Comparison of ENCODE assay signal across 9 cellular contexts in the genomic region with DNA sequence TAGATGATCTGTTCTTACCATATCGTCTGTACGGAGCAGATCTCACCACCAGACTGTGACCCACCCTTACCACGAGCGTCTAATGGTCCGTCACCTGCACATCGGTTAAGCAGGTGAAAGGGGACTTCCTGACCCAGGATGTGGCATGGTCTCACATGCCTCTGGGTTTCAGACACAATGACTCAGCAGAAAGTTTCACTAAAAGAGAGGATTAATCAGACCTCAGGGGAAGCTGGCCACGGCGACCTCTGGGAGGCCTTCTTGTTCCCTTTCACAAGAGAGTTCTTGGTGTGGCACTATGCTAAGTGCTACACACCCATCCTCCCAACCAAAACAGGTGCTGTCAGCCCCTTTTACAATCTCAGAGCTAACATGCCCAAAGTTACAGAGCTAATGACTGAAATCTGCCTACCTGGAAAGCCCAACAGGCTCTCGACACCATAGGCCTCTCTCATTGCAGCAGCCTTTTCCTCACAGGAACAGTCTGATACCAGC. TPM values are rescaled to one million over a fixed set of nuclear protein-coding genes. Genes with fewer than 3 reads are reported as not detected.
A peak's percentile ranks its signal among the peaks of the same experiment; 100 is the strongest.
DNase-seq lines count a peak whose midpoint lies in the region; ATAC-seq and TF ChIP-seq lines count a peak whose summit lies in the region.
"Had no signal": no experiment of that assay in that cellular context is flagged by ENCODE, and none has a peak within 500 bp of the region (broad histone marks: within the 10 kb centered on the region; RNA-seq: fewer than 3 reads in every experiment).

No MANE protein-coding gene starts in this region.

- TF ChIP-seq CTCF in GM13977 (IDR thresholded peaks at IDR 0.05; ENCODE audit: extremely low read depth, insufficient read depth, missing control alignments) (peak; percentile 29), KMS-11 (conservative IDR thresholded peaks at IDR 0.05; ENCODE audit: low read depth, low read length) (no peak), retinal pigment epithelial cell (conservative IDR thresholded peaks at IDR 0.05; ENCODE audit: low read depth, low read length) (no peak)

- no peaks in the 10 kb centered on the region for H4K20me1 ChIP-seq in KMS-11 (ENCODE audit: insufficient read depth)

- H3K79me2 ChIP-seq in KMS-11 (ENCODE audit: insufficient read depth, low read depth), result no peaks in the 10 kb centered on the region

- H3K27ac ChIP-seq in KMS-11, result peak overlapping the region; percentile 71
- H3K27ac ChIP-seq: VCaP had no signal

- peaks cover 24% of the 10 kb centered on the region for H3K27me3 Mint-ChIP-seq in activated naive CD8-positive, alpha-beta T cell treated with anti-CD3 and anti-CD28 coated beads, Interleukin-2, amount 10 ng/mL, durations not matched to agents 7 days and 5 days

- peak overlapping the region; percentile 41 for H2AFZ ChIP-seq in KMS-11 (ENCODE audit: low read depth)

- peak overlapping the region; percentile 23 for H3K4me3 Mint-ChIP-seq in activated naive CD8-positive, alpha-beta T cell treated with anti-CD3 and anti-CD28 coated beads, Interleukin-2, amount 10 ng/mL, durations not matched to agents 7 days and 5 days

- ATAC-seq in GM21825 (IDR thresholded peaks at IDR 0.05; ENCODE audit: unreplicated experiment), result peak; percentile 97
- ATAC-seq in activated naive CD8-positive, alpha-beta T cell treated with anti-CD3 and anti-CD28 coated beads, Interleukin-2, amount 10 ng/mL, durations not matched to agents 7 days and 5 days (ENCODE audit: low read depth), result peak; percentile 74

- H3K36me3 ChIP-seq in KMS-11 (ENCODE audit: insufficient read depth), result no peaks in the 10 kb centered on the region

- H3K4me1 Mint-ChIP-seq in activated naive CD8-positive, alpha-beta T cell treated with anti-CD3 and anti-CD28 coated beads, Interleukin-2, amount 10 ng/mL, durations not matched to agents 7 days and 5 days, result peaks cover 10% of the 10 kb centered on the region

- DNase-seq in GM13977 (ENCODE audit: low spot score), result peak; percentile 71
- peak; percentile 39 for DNase-seq in activated naive CD8-positive, alpha-beta T cell treated with anti-CD3 and anti-CD28 coated beads, Interleukin-2, amount 10 ng/mL, durations not matched to agents 7 days and 5 days
- peak; percentile 90 for DNase-seq in retinal pigment epithelial cell (ENCODE audit: low read depth)
- no peak for DNase-seq in NCI-H2107 treated with DMSO at 0.1 percent for 48 hours (lab: John Stamatoyannopoulos, UW; ENCODE audit: unreplicated experiment)
- DNase-seq in AG08395 (ENCODE audit: low spot score), result no peak
- DNase-seq in AML-193 (lab: John Stamatoyannopoulos, UW), result no peak

- in situ Hi-C loops in GM13977 (cut with MboI; ENCODE audit: low pct_unique_long_range_greater_than_20kb, low sequenced_read_pairs, unreplicated experiment), result no loop called here

- no peaks in the 10 kb centered on the region for H3K9me3 Mint-ChIP-seq in activated naive CD8-positive, alpha-beta T cell treated with anti-CD3 and anti-CD28 coated beads, Interleukin-2, amount 10 ng/mL, durations not matched to agents 7 days and 5 days

- no peak overlapping the region for H3K27ac Mint-ChIP-seq in activated naive CD8-positive, alpha-beta T cell treated with anti-CD3 and anti-CD28 coated beads, Interleukin-2, amount 10 ng/mL, durations not matched to agents 7 days and 5 days

- H3K27me3 ChIP-seq in KMS-11 (ENCODE audit: insufficient read depth, low read depth), result no peaks in the 10 kb centered on the region

- no peaks in the 10 kb centered on the region for H3K36me3 Mint-ChIP-seq in activated naive CD8-positive, alpha-beta T cell treated with anti-CD3 and anti-CD28 coated beads, Interleukin-2, amount 10 ng/mL, durations not matched to agents 7 days and 5 days

- peaks cover 21% of the 10 kb centered on the region for H3K4me1 ChIP-seq in KMS-11 (ENCODE audit: low read depth, poor library complexity, severe bottlenecking)

- POLR2A ChIA-PET in activated naive CD8-positive, alpha-beta T cell treated with anti-CD3 and anti-CD28 coated beads, Interleukin-2, amount 10 ng/mL, durations not matched to agents 7 days and 5 days (lab: Charles Lee), result interaction anchor here (0.9 kb wide), 1 partner anchor 9 kb away, joined by 3 read pairs; no protein-coding TSS in a partner anchor

- H3K9ac ChIP-seq in KMS-11, result peak overlapping the region; percentile 49; the same call in 1 of the 2 replicates

- no peak overlapping the region for H3K4me3 ChIP-seq in KMS-11 (IDR thresholded peaks at IDR 0.05; ENCODE audit: insufficient read depth, low read depth, low read length)
- no peak overlapping the region for H3K4me3 ChIP-seq in retinal pigment epithelial cell (ENCODE audit: low read length)

- H3K4me2 ChIP-seq in KMS-11, result peak overlapping the region; percentile 43

RNA-seq across cellular contexts. Expression of gene ADAMTS12, which starts 41.6 kb away (rescaled TPM):
- not detected for total RNA-seq in activated naive CD8-positive, alpha-beta T cell treated with anti-CD3 and anti-CD28 coated beads, Interleukin-2, amount 10 ng/mL, durations not matched to agents 7 days and 5 days

Comparison
In these comparisons a context has a peak if more than half of its experiments do, and no peak if none do; other contexts are left out.
1. DNase-seq: peak in GM13977 (single experiment), activated naive CD8-positive, alpha-beta T cell treated with anti-CD3 and anti-CD28 coated beads, Interleukin-2, amount 10 ng/mL, durations not matched to agents 7 days and 5 days (single experiment) and retinal pigment epithelial cell (single experiment); none in NCI-H2107 treated with DMSO at 0.1 percent for 48 hours (single experiment), AG08395 (single experiment) and AML-193 (0 of 2).